ENCODE assay signal across 24 cellular contexts in the genomic region with DNA sequence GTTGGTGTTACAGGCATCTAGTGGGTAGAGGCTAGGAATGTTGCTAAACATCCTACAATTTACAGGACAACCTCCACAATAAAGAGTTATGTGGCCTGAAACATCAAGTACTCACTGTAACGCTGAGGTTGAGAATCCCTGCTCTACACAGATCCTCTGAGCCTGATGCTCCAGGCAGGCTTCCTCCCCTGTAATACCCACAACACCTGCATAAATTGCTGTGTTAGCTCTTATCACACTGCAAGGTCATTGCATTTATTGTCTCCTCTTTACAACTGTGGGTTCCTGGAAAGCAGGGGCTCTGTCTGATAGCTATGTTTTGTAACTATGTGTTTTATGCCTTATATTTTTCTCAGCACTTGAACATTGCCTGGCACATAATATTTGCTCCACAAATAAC. TPM values are rescaled to one million over a fixed set of nuclear protein-coding genes. Genes with fewer than 3 reads are reported as not detected.
A peak's percentile ranks its signal among the peaks of the same experiment; 100 is the strongest.
DNase-seq lines count a peak whose midpoint lies in the region; ATAC-seq, FAIRE-seq and TF ChIP-seq lines count a peak whose summit lies in the region.
"Had no signal": no experiment of that assay in that cellular context is flagged by ENCODE, and none has a peak within 500 bp of the region (broad histone marks: within the 10 kb centered on the region; RNA-seq: fewer than 3 reads in every experiment).

No MANE protein-coding gene starts in this region.

- H3K9ac ChIP-seq in KMS-11: no peak overlapping the region
- H3K9ac ChIP-seq in K562 (ENCODE audit: insufficient read depth in 1 of 2, low read depth in 2 of 2, low read length in 2 of 2): no peak overlapping the region
- H3K9ac ChIP-seq: GM23248 had no signal

- TF ChIP-seq CTCF in KMS-11 (conservative IDR thresholded peaks at IDR 0.05; ENCODE audit: low read depth, low read length) (no peak), K562 (IDR thresholded peaks at IDR 0.05 in 2 of 3, conservative IDR thresholded peaks at IDR 0.05 in 1 of 3; ENCODE audit: insufficient read depth in 2 of 3, low read depth in 1 of 3, low read length in 3 of 3) (no peak), GM20000 (IDR thresholded peaks at IDR 0.05; ENCODE audit: extremely low read depth, missing control alignments) (no peak)

- POLR2A ChIA-PET in K562 (lab: Yijun Ruan, JAX): interaction anchor here (1.1 to 1.4 kb wide), 2 partner anchors 9 to 14 kb away, joined by 3 read pairs; no protein-coding TSS in a partner anchor

- H3K4me2 ChIP-seq in KMS-11 (peak overlapping the region; percentile 43; the same call in 1 of the 2 replicates), K562 (ENCODE audit: insufficient read depth, low read length) (no peak overlapping the region)

- H3K9me1 ChIP-seq in K562 (ENCODE audit: control insufficient read depth, insufficient read depth, low read length): no peaks in the 10 kb centered on the region

- no peak overlapping the region for H3K4me3 ChIP-seq in KMS-11 (IDR thresholded peaks at IDR 0.05; ENCODE audit: insufficient read depth, low read depth, low read length)
- H3K4me3 ChIP-seq in K562: no peak overlapping the region
- no peak overlapping the region for H3K4me3 ChIP-seq in small intestine (ENCODE audit: low read depth in 1 of 2, low read length in 2 of 2)
- H3K4me3 ChIP-seq: GM12878, GM23248 had no signal

- H4K20me1 ChIP-seq in KMS-11 (ENCODE audit: insufficient read depth) (no peaks in the 10 kb centered on the region), K562 (replicated peaks; ENCODE audit: control insufficient read depth, insufficient read depth, low read length) (no peaks in the 10 kb centered on the region)

- no peak for FAIRE-seq in K562 (lab: Jason Lieb, UNC)
- FAIRE-seq in islet of Langerhans (lab: Jason Lieb, UNC): peak; percentile 60
- no peak for FAIRE-seq in small intestine (lab: Jason Lieb, UNC)
- FAIRE-seq in H54 (lab: Jason Lieb, UNC): no peak
- FAIRE-seq: A204.1, GM12878 had no signal

- 11% methylated on average over 1 of the region's 1 CpG for WGBS in K562 (ENCODE audit: insufficient coverage, low coverage, missing lambda C conversion rate)
- 21 to 51% (median 24%) methylated on average over 1 of the region's 1 CpG for WGBS in small intestine, 3 donors

- TF ChIP-seq RAD21 in K562 (CRISPR knock-in tag; conservative IDR thresholded peaks at IDR 0.05 in 1 of 2, IDR thresholded peaks at IDR 0.05 in 1 of 2): no peak

- BruUV-seq in K562 (replicated peaks; lab: Mats Ljungman, UMichigan): no TSS peak

- in situ Hi-C loops in K562 (cut with MboI): no loop called here

- intact Hi-C loops in K562 (cut with micrococcal nuclease): loop anchor here (2.0 to 5.0 kb wide), 2 partner anchors 40 to 96 kb away; no protein-coding TSS in a partner anchor

- H3K9me3 ChIP-seq in K562 (replicated peaks; ENCODE audit: control insufficient read depth, insufficient read depth, low read depth, low read length) (no peaks in the 10 kb centered on the region), small intestine (ENCODE audit: control insufficient read depth, low read depth) (no peaks in the 10 kb centered on the region)
- H3K9me3 ChIP-seq: BE2C had no signal

- CTCF ChIA-PET in K562 (lab: Yijun Ruan, JAX; ENCODE audit: low intra/inter-chr PET ratio): no interaction called here

- H2AFZ ChIP-seq in KMS-11 (ENCODE audit: low read depth): no peak overlapping the region
- no peak overlapping the region for H2AFZ ChIP-seq in K562 (ENCODE audit: low read depth, low read length)
- H2AFZ ChIP-seq: GM23248 had no signal

- DNase-seq in K562 (ENCODE audit: extremely low read depth in 1 of 4, low spot score in 3 of 4) (no peak), small intestine (peak; percentile 8), mucosa of gallbladder (ENCODE audit: low spot score) (no peak), GM20000 (ENCODE audit: low spot score) (no peak), H54 (ENCODE audit: insufficient read length, low spot score) (no peak)
- DNase-seq: ACHN; BE2C; C1 segment of cervical spinal cord; CD4-positive, CD25-positive, alpha-beta regulatory T cell; CD8-positive, alpha-beta memory T cell; COR-L47; DMS 273 treated with DMSO at 0.1 percent for 48 hours; DMS53; DND-41; EL; GM23248; HCEC 1CT; HFFc6; IMR-90 had no signal

- no peak for ATAC-seq in K562
- ATAC-seq: GM12878 had no signal

- H3K27ac ChIP-seq in KMS-11 (peak overlapping the region; percentile 29; the same call in 1 of the 2 replicates), K562 (ENCODE audit: extremely low read depth, low read depth, low read length) (no peak overlapping the region), small intestine (ENCODE audit: low read depth in 1 of 2, low read length in 1 of 2) (no peak overlapping the region)
- H3K27ac ChIP-seq: GM23248, HL-60 had no signal

- TF ChIP-seq POLR2A in K562 (conservative IDR thresholded peaks at IDR 0.05): no peak
- TF ChIP-seq POLR2A in H54 (IDR thresholded peaks at IDR 0.05; ENCODE audit: low read depth, low read length): no peak

- H3K36me3 ChIP-seq in KMS-11 (ENCODE audit: insufficient read depth) (no peaks in the 10 kb centered on the region), K562 (ENCODE audit: control insufficient read depth, insufficient read depth, low read length) (no peaks in the 10 kb centered on the region), small intestine (ENCODE audit: control insufficient read depth in 2 of 2, insufficient read depth in 2 of 2, low read length in 2 of 2) (no peaks in the 10 kb centered on the region)
- H3K36me3 ChIP-seq: BE2C had no signal

- H3K4me1 ChIP-seq in KMS-11 (ENCODE audit: low read depth, poor library complexity, severe bottlenecking) (peaks cover 26% of the 10 kb centered on the region), K562 (replicated peaks in 1 of 2; ENCODE audit: control insufficient read depth in 2 of 2, insufficient read depth in 2 of 2, low read length in 2 of 2) (peaks cover 0 to 5% of the 10 kb centered on the region in 2 experiments; a peak in 3 of 5 replicates), small intestine (ENCODE audit: control insufficient read depth in 2 of 2, insufficient read depth in 1 of 2, low read depth in 1 of 2, low read length in 1 of 2) (no peaks in the 10 kb centered on the region)
- H3K4me1 ChIP-seq: BE2C had no signal

- no peaks in the 10 kb centered on the region for H3K79me2 ChIP-seq in KMS-11 (ENCODE audit: insufficient read depth, low read depth)
- no peaks in the 10 kb centered on the region for H3K79me2 ChIP-seq in K562 (ENCODE audit: control insufficient read depth, insufficient read depth, low read length)

- H3K27me3 ChIP-seq in KMS-11 (ENCODE audit: insufficient read depth, low read depth) (no peaks in the 10 kb centered on the region), K562 (ENCODE audit: control insufficient read depth in 2 of 2, insufficient read depth in 2 of 2, low read length in 2 of 2) (peaks cover 24 to 27% of the 10 kb centered on the region in 2 experiments), small intestine (ENCODE audit: control insufficient read depth in 2 of 2, insufficient read depth in 2 of 2, low read length in 2 of 2) (peaks cover 5 to 12% of the 10 kb centered on the region in 2 donors)

- no peak for TF ChIP-seq EP300 in K562 (IDR thresholded peaks at IDR 0.05; ENCODE audit: low read length)

TF ChIP-seq in K562, 482 proteins besides CTCF, POLR2A, EP300 and RAD21 (continues in another document):
- TF ChIP-seq KDM5B (IDR thresholded peaks at IDR 0.05; ENCODE audit: insufficient replicate concordance, low read depth, low read length): no peak
- no peak for TF ChIP-seq PHB (CRISPR knock-in tag; IDR thresholded peaks at IDR 0.05)
- no peak for TF ChIP-seq NR1H2 (CRISPR knock-in tag; IDR thresholded peaks at IDR 0.05)
- TF ChIP-seq C11orf30 (IDR thresholded peaks at IDR 0.05; ENCODE audit: low read depth): peak; percentile 58

RNA-seq across cellular contexts. Expression of gene RPP21, which starts 11.6 kb away (rescaled TPM):
- total RNA-seq in K562 (2011; cell fraction: chromatin; rRNA removed; ENCODE audit: low replicate concordance): 22.4 and 33.0 TPM in 2 replicates
- total RNA-seq in K562 (2011; cell fraction: nucleolus; rRNA removed): 49.1 and 56.7 TPM in 2 replicates
- 33.2 and 46.3 TPM in 2 replicates for total RNA-seq in K562 (2011; cell fraction: nucleoplasm; rRNA removed)
- total RNA-seq in K562 (2014; rRNA removed) (231 and 363 TPM in 2 replicates), K562 (2014; rRNA removed; fragmentation: Illumina TruSeq; extraction: Trizol) (50.5 and 62.1 TPM in 2 replicates), K562 (2015; rRNA removed; fragmentation: Illumina TruSeq; extraction: Trizol) (164 and 166 TPM in 2 replicates), K562 (2021) (159 and 178 TPM in 2 replicates), mucosa of gallbladder (42.6 TPM)
- polyA plus RNA-seq in K562 (2011; rRNA removed) (88.9 and 90.3 TPM in 2 replicates), K562 (2014; fragmentation: Illumina TruSeq; extraction: Trizol) (83.9 and 235 TPM in 2 replicates), K562 (2014; fragmentation: Nextera tagmentation; extraction: Ambion mirVana) (100 to 1,000 TPM; 201 to 246 TPM), K562 (2014; rRNA removed) (362 and 376 TPM in 2 replicates), small intestine (100 to 1,000 TPM in 1 of 3 donors, 10 to 100 TPM in 2; 71.1 to 100 (median 99.3) TPM)
- 198 and 661 TPM in 2 replicates for polyA plus RNA-seq in K562 (2011; cell fraction: cytosol; rRNA removed)
- 152 and 277 TPM in 2 replicates for polyA plus RNA-seq in K562 (2011; cell fraction: nucleus; rRNA removed)
- polyA plus RNA-seq in K562 (2012): 234 and 238 TPM in 2 replicates
- 9.7 and 16.9 TPM in 2 replicates for polyA minus RNA-seq in K562 (2011; rRNA and poly(A)+ RNA removed)
- 29.1 and 38.4 TPM in 2 replicates for polyA minus RNA-seq in K562 (2011; cell fraction: cytosol; rRNA and poly(A)+ RNA removed)
- 24.5 and 25.5 TPM in 2 replicates for polyA minus RNA-seq in K562 (2011; cell fraction: nucleus; rRNA and poly(A)+ RNA removed)

RNA-seq across cellular contexts. Expression of gene TRIM39, which starts 29.8 kb away (rescaled TPM):
- total RNA-seq in K562 (2011; cell fraction: chromatin; rRNA removed; ENCODE audit: low replicate concordance): 32.1 and 33.3 TPM in 2 replicates
- 19.3 and 21.2 TPM in 2 replicates for total RNA-seq in K562 (2011; cell fraction: nucleolus; rRNA removed)
- total RNA-seq in K562 (2011; cell fraction: nucleoplasm; rRNA removed): 21.7 and 22.1 TPM in 2 replicates
- 12.5 and 14.8 TPM in 2 replicates for total RNA-seq in K562 (2014; rRNA removed)
- 12.8 and 13.7 TPM in 2 replicates for total RNA-seq in K562 (2014; rRNA removed; fragmentation: Illumina TruSeq; extraction: Trizol)
- 10.2 TPM in 2 replicates for total RNA-seq in K562 (2015; rRNA removed; fragmentation: Illumina TruSeq; extraction: Trizol)
- total RNA-seq in K562 (2021): 15.3 and 17.4 TPM in 2 replicates
- 11.6 and 17.1 TPM in 2 replicates for polyA plus RNA-seq in K562 (2011; rRNA removed)
- polyA plus RNA-seq in K562 (2011; cell fraction: cytosol; rRNA removed): 9.0 and 10.0 TPM in 2 replicates
- polyA plus RNA-seq in K562 (2011; cell fraction: nucleus; rRNA removed): 35.2 and 49.0 TPM in 2 replicates
- 10.5 and 11.9 TPM in 2 replicates for polyA plus RNA-seq in K562 (2012)
- polyA plus RNA-seq in K562 (2014; fragmentation: Illumina TruSeq; extraction: Trizol): 17.6 and 17.7 TPM in 2 replicates
- 1 to 10 TPM; 5.6 to 5.8 TPM for polyA plus RNA-seq in K562 (2014; fragmentation: Nextera tagmentation; extraction: Ambion mirVana)
- 17.2 and 18.4 TPM in 2 replicates for polyA plus RNA-seq in K562 (2014; rRNA removed)
- polyA minus RNA-seq in K562 (2011; rRNA and poly(A)+ RNA removed): 9.4 and 12.4 TPM in 2 replicates
- polyA minus RNA-seq in K562 (2011; cell fraction: cytosol; rRNA and poly(A)+ RNA removed): 7.5 and 12.2 TPM in 2 replicates
- polyA minus RNA-seq in K562 (2011; cell fraction: nucleus; rRNA and poly(A)+ RNA removed): 16.7 and 20.2 TPM in 2 replicates
- polyA plus RNA-seq in small intestine: 1 to 10 TPM; 8.9 to 9.8 (median 8.9) TPM
- 14.0 TPM for total RNA-seq in mucosa of gallbladder
